Comparison of ENCODE assay signal across 32 cellular contexts in genomic region chr3:114718071-114718896, GRCh38.
A peak's percentile ranks its signal among the peaks of the same experiment; 100 is the strongest.
DNase-seq lines count a peak whose midpoint lies in the region; ATAC-seq, FAIRE-seq and TF ChIP-seq lines count a peak whose summit lies in the region.
"Had no signal": no experiment of that assay in that cellular context is flagged by ENCODE, and none has a peak within 500 bp of the region (broad histone marks: within the 10 kb centered on the region; RNA-seq: fewer than 3 reads in every experiment).

No MANE protein-coding gene starts in this region.

- H4K20me1 ChIP-seq in HCT116 (ENCODE audit: insufficient read depth) (no peaks in the 10 kb centered on the region), hepatocyte (ENCODE audit: insufficient read depth, poor library complexity, severe bottlenecking) (no peaks in the 10 kb centered on the region)

- H3K4me3 Mint-ChIP-seq in CD4-positive, alpha-beta T cell, result no peak overlapping the region
- H3K4me3 Mint-ChIP-seq: activated naive CD4-positive, alpha-beta T cell treated with anti-CD3 and anti-CD28 coated beads, Interleukin-2, amount 10 ng/mL, durations not matched to agents 7 days and 5 days; activated T-cell treated with anti-CD3 and anti-CD28 coated beads, Interleukin-2, amount 50 U/mL, for 72 hours; CD8-positive, alpha-beta memory T cell; natural killer cell; type B pancreatic cell had no signal

- TF ChIP-seq RAD21 in HCT116 (IDR thresholded peaks at IDR 0.05; ENCODE audit: low read depth), result no peak

- peaks cover 67 to 69% of the 10 kb centered on the region in 2 experiments for H3K4me1 ChIP-seq in HCT116 (ENCODE audit: control insufficient read depth in 1 of 2, insufficient read depth in 2 of 2, low read length in 2 of 2)
- H3K4me1 ChIP-seq in hepatocyte (ENCODE audit: insufficient read depth), result peaks cover 18% of the 10 kb centered on the region
- peaks cover 21 to 67% (median 63%) of the 10 kb centered on the region in 3 donors for H3K4me1 ChIP-seq in pancreas
- H3K4me1 ChIP-seq in testis, result peaks cover 3% of the 10 kb centered on the region
- H3K4me1 ChIP-seq: foreskin keratinocyte had no signal

- POLR2A ChIA-PET in CD4-positive, alpha-beta T cell (lab: Charles Lee), result no interaction called here
- POLR2A ChIA-PET in HCT116 (lab: Charles Lee), result no interaction called here

- H3K27ac ChIP-seq in CD4-positive, alpha-beta T cell (ENCODE audit: low read depth, low read length), result no peak overlapping the region
- H3K27ac ChIP-seq in HCT116 (ENCODE audit: low read depth, low read length) (peak overlapping the region; percentile 63; the same call in 1 of the 2 replicates), hepatocyte (peak overlapping the region; percentile 54), pancreas (peak overlapping the region; percentile 28 to 88 (median 74)), testis (no peak overlapping the region)
- H3K27ac ChIP-seq: foreskin keratinocyte, WERI-Rb-1 had no signal

- H3K4me3 ChIP-seq in HCT116 (replicated peaks in 1 of 2; ENCODE audit: low read depth in 1 of 2, low read length in 2 of 2), result no peak overlapping the region
- H3K4me3 ChIP-seq in hepatocyte, result no peak overlapping the region
- peak overlapping the region in 3 of 4 donors; percentile 3 to 29 (median 28) for H3K4me3 ChIP-seq in pancreas
- H3K4me3 ChIP-seq in testis, result no peak overlapping the region
- H3K4me3 ChIP-seq: heart right ventricle had no signal

- H2AFZ ChIP-seq in HCT116 (ENCODE audit: low read depth, low read length, poor library complexity, severe bottlenecking), result no peak overlapping the region
- no peak overlapping the region for H2AFZ ChIP-seq in hepatocyte

- RAD21 ChIA-PET in HCT116 (lab: Charles Lee; ENCODE audit: low non-redundant PET in 1 of 2, low total read pairs in 2 of 2, uncharacterized antibody in 2 of 2, unreplicated experiment in 2 of 2), result no interaction called here

- TF ChIP-seq CTCF in CD4-positive, alpha-beta T cell (IDR thresholded peaks at IDR 0.05), result no peak
- TF ChIP-seq CTCF in HCT116 (IDR thresholded peaks at IDR 0.05 in 2 of 3, conservative IDR thresholded peaks at IDR 0.05 in 1 of 3; ENCODE audit: borderline replicate concordance in 1 of 3, insufficient read depth in 1 of 3, low read depth in 2 of 3, low read length in 2 of 3) (no peak), hepatocyte (IDR thresholded peaks at IDR 0.05; ENCODE audit: poor library complexity) (no peak), pancreas (IDR thresholded peaks at IDR 0.05) (no peak), testis (IDR thresholded peaks at IDR 0.05) (no peak)

- peak; percentile 29 for ATAC-seq in CD4-positive, alpha-beta T cell (ENCODE audit: poor library complexity)
- ATAC-seq in HCT116, result no peak
- ATAC-seq in pancreas, result peak; percentile 32 to 47 (median 36)
- ATAC-seq: foreskin keratinocyte, natural killer cell had no signal

- H3K79me2 ChIP-seq in HCT116 (ENCODE audit: insufficient read depth, low read length), result peaks cover 91% of the 10 kb centered on the region
- no peaks in the 10 kb centered on the region for H3K79me2 ChIP-seq in hepatocyte

- no peak for DNase-seq in CD4-positive, alpha-beta T cell
- no peak for DNase-seq in HCT116 (ENCODE audit: low read depth, low spot score)
- no peak for DNase-seq in hepatocyte (ENCODE audit: low spot score)
- no peak for DNase-seq in pancreas
- no peak for DNase-seq in testis
- no peak for DNase-seq in GM12892 (ENCODE audit: insufficient read length)
- no peak for DNase-seq in SKM-1 treated with dmso at 0.1 percent for 144 hours (lab: John Stamatoyannopoulos, UW; ENCODE audit: unreplicated experiment)
- DNase-seq: activated CD4-positive, alpha-beta T cell treated with anti-CD3 and anti-CD28 coated beads, Interleukin-2, amount 50 U/mL, for 1 hour; activated naive CD4-positive, alpha-beta T cell treated with anti-CD3 and anti-CD28 coated beads, Interleukin-2, amount 10 ng/mL, durations not matched to agents 7 days and 5 days; activated T-cell treated with anti-CD3 and anti-CD28 coated beads, Interleukin-2, amount 50 U/mL, for 72 hours; amygdala; CD8-positive, alpha-beta memory T cell; effector CD8-positive, alpha-beta T cell; foreskin keratinocyte; HCEC 1CT; heart right ventricle; KG1; midbrain; MM.1S; natural killer cell; NCI-H2029 treated with DMSO at 0.1 percent for 48 hours; NCI-H226; NCI-H69; SHP77 treated with DMSO at 0.1 percent for 48 hours; SW 1271; T-helper 9 cell; WERI-Rb-1 had no signal

- no peak for TF ChIP-seq POLR2A in HCT116 (IDR thresholded peaks at IDR 0.05; ENCODE audit: borderline replicate concordance, extremely low read depth, insufficient read depth, insufficient read length)
- no peak for TF ChIP-seq POLR2A in testis (IDR thresholded peaks at IDR 0.05)
- TF ChIP-seq POLR2A in GM12892 (IDR thresholded peaks at IDR 0.05; ENCODE audit: low read depth, low read length), result no peak

- FAIRE-seq in pancreas (lab: Jason Lieb, UNC) (no peak), GM12892 (lab: Jason Lieb, UNC) (no peak)
- FAIRE-seq: bronchial epithelial cell, colon, G401.6, GM18507 had no signal

- peaks cover 53% of the 10 kb centered on the region for H3K4me1 Mint-ChIP-seq in CD4-positive, alpha-beta T cell (ENCODE audit: low read depth)

- H3K9me2 ChIP-seq in HCT116 (ENCODE audit: insufficient read depth), result no peaks in the 10 kb centered on the region
- H3K9me2 ChIP-seq in hepatocyte (replicated peaks; ENCODE audit: insufficient read depth), result no peaks in the 10 kb centered on the region

- intact Hi-C loops in CD4-positive, alpha-beta T cell (cut with DNase I, micrococcal nuclease), result no loop called here
- intact Hi-C loops in HCT116 (cut with micrococcal nuclease) (no loop called here), pancreas (cut with DNase I) (no loop called here), testis (cut with DNase I; ENCODE audit: low total_unique reads) (no loop called here)

- WGBS in hepatocyte (ENCODE audit: low lambda C conversion rate, missing lambda C conversion rate), result 83% methylated on average over 7 of the region's 7 CpGs
- WGBS in pancreas, 2 donors, result 15 to 17% methylated on average over 7 of the region's 7 CpGs
- WGBS in testis, 2 donors, result 65 to 69% methylated on average over 7 of the region's 7 CpGs

- H3K9ac ChIP-seq in HCT116 (ENCODE audit: low read length), result no peak overlapping the region

- BruUV-seq in HCT116 (replicated peaks; lab: Mats Ljungman, UMichigan), result no TSS peak

- H3K9me3 ChIP-seq in CD4-positive, alpha-beta T cell (ENCODE audit: control insufficient read depth, low read length), result no peaks in the 10 kb centered on the region
- no peaks in the 10 kb centered on the region for H3K9me3 ChIP-seq in HCT116 (ENCODE audit: control insufficient read depth in 1 of 2, insufficient read depth in 1 of 2, low read depth in 1 of 2, low read length in 2 of 2)
- H3K9me3 ChIP-seq in hepatocyte (ENCODE audit: low read depth), result no peaks in the 10 kb centered on the region
- no peaks in the 10 kb centered on the region for H3K9me3 ChIP-seq in pancreas
- H3K9me3 ChIP-seq in testis, result no peaks in the 10 kb centered on the region
- H3K9me3 ChIP-seq: heart right ventricle had no signal

- no peaks in the 10 kb centered on the region for H3K9me3 Mint-ChIP-seq in CD4-positive, alpha-beta T cell
- H3K9me3 Mint-ChIP-seq: activated naive CD4-positive, alpha-beta T cell treated with anti-CD3 and anti-CD28 coated beads, Interleukin-2, amount 10 ng/mL, durations not matched to agents 7 days and 5 days; activated T-cell treated with anti-CD3 and anti-CD28 coated beads, Interleukin-2, amount 50 U/mL, for 72 hours; CD8-positive, alpha-beta memory T cell; natural killer cell; type B pancreatic cell had no signal

- no peak overlapping the region for H3K4me2 ChIP-seq in HCT116 (ENCODE audit: low read length)
- H3K4me2 ChIP-seq in hepatocyte, result peak overlapping the region; percentile 70

- H3K27me3 Mint-ChIP-seq in CD4-positive, alpha-beta T cell, result no peaks in the 10 kb centered on the region
- H3K27me3 Mint-ChIP-seq: activated naive CD4-positive, alpha-beta T cell treated with anti-CD3 and anti-CD28 coated beads, Interleukin-2, amount 10 ng/mL, durations not matched to agents 7 days and 5 days; CD8-positive, alpha-beta memory T cell; type B pancreatic cell had no signal

- H3K27ac Mint-ChIP-seq in CD4-positive, alpha-beta T cell, result no peak overlapping the region
- H3K27ac Mint-ChIP-seq: activated naive CD4-positive, alpha-beta T cell treated with anti-CD3 and anti-CD28 coated beads, Interleukin-2, amount 10 ng/mL, durations not matched to agents 7 days and 5 days; activated T-cell treated with anti-CD3 and anti-CD28 coated beads, Interleukin-2, amount 50 U/mL, for 72 hours; natural killer cell; type B pancreatic cell had no signal

- peaks cover 13% of the 10 kb centered on the region for H3K36me3 Mint-ChIP-seq in CD4-positive, alpha-beta T cell (ENCODE audit: low read depth)
- H3K36me3 Mint-ChIP-seq: activated naive CD4-positive, alpha-beta T cell treated with anti-CD3 and anti-CD28 coated beads, Interleukin-2, amount 10 ng/mL, durations not matched to agents 7 days and 5 days; natural killer cell; type B pancreatic cell had no signal

- CTCF ChIA-PET in CD4-positive, alpha-beta T cell (lab: Charles Lee), result no interaction called here
- CTCF ChIA-PET in HCT116 (lab: Charles Lee), result no interaction called here

- no peaks in the 10 kb centered on the region for H3K36me3 ChIP-seq in HCT116 (ENCODE audit: control insufficient read depth in 1 of 2, insufficient read depth in 2 of 2, low read length in 2 of 2)
- H3K36me3 ChIP-seq in hepatocyte (replicated peaks; ENCODE audit: insufficient read depth, low read depth), result no peaks in the 10 kb centered on the region
- H3K36me3 ChIP-seq in pancreas, result no peaks in the 10 kb centered on the region
- no peaks in the 10 kb centered on the region for H3K36me3 ChIP-seq in testis (ENCODE audit: low read depth, missing control alignments)
- H3K36me3 ChIP-seq: heart right ventricle, WERI-Rb-1 had no signal

- H3K27me3 ChIP-seq in CD4-positive, alpha-beta T cell (ENCODE audit: control insufficient read depth, insufficient read depth, low read length), result no peaks in the 10 kb centered on the region
- no peaks in the 10 kb centered on the region for H3K27me3 ChIP-seq in HCT116 (ENCODE audit: insufficient read depth, low read length)
- H3K27me3 ChIP-seq in hepatocyte, result no peaks in the 10 kb centered on the region
- no peaks in the 10 kb centered on the region for H3K27me3 ChIP-seq in pancreas
- H3K27me3 ChIP-seq in testis, result no peaks in the 10 kb centered on the region
- H3K27me3 ChIP-seq: foreskin keratinocyte, heart right ventricle had no signal

Comparison
In these comparisons a context has a peak if more than half of its experiments do, and no peak if none do; other contexts are left out.
1. H3K27ac ChIP-seq: peak in HCT116 (single experiment), hepatocyte (single experiment) and pancreas (4 of 4); none in CD4-positive, alpha-beta T cell (single experiment) and testis (0 of 2).
2. H3K4me3 ChIP-seq: peak in pancreas (3 of 4); none in HCT116 (0 of 2), hepatocyte (single experiment) and testis (0 of 2).